In the genomic region with DNA sequence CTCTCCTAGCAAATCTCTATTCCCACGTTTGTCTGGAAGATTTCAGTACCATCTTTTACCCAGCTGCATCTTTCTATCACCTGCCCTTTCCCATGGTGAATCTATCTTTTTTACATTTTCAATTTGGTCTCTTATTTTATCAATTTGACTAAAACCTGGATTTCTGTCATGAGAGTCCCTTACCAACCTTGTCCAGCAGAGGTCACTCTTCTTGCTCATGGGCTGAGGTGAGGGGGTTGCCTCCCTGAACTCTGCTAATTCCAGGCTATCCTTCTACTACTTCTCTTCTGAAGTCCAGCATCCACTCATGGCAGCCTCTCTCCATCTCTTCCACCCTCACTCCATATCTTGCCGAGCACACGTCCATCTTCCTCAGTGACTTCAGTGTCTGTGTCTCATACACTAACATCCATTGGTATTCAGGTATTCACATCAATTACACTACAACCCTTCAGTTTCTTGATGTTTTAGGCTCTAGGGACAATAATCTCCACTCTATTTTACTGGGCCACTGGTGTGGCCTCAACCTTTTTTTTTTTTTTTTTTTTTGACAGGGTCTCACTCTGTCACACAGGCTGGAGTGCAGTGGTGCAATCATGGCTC, we compare ENCODE assay signal across 8 cellular contexts. TPM values are rescaled to one million over a fixed set of nuclear protein-coding genes. Genes with fewer than 3 reads are reported as not detected.
DNase-seq lines count a peak whose midpoint lies in the region; ATAC-seq and TF ChIP-seq lines count a peak whose summit lies in the region.

No MANE protein-coding gene starts in this region.

- H3K36me3 Mint-ChIP-seq in GM23338 (ENCODE audit: low read depth) = no peaks in the 10 kb centered on the region

- H3K27me3 ChIP-seq in GM23338 (ENCODE audit: insufficient read depth) = no peaks in the 10 kb centered on the region
- H3K27me3 ChIP-seq in adrenal gland = no peaks in the 10 kb centered on the region
- no peaks in the 10 kb centered on the region for H3K27me3 ChIP-seq in testis

- peak overlapping the region; percentile 75 for H2AFZ ChIP-seq in GM23338

- peak; percentile 85 for ATAC-seq in GM23338

- H3K9me3 ChIP-seq in adrenal gland (replicated peaks in 1 of 3) (no peaks in the 10 kb centered on the region), testis (no peaks in the 10 kb centered on the region)

- H3K9me2 ChIP-seq in GM23338 (ENCODE audit: insufficient read depth) = peaks cover 13% of the 10 kb centered on the region

- DNase-seq in NCI-H510A treated with DMSO at 0.1 percent for 48 hours (lab: John Stamatoyannopoulos, UW) (peak; percentile 15), NCI-H510A (lab: John Stamatoyannopoulos, UW) (no peak), GM23338 (ENCODE audit: low spot score) (peak; percentile 82), NCI-H460 (ENCODE audit: extremely low read depth, low read depth) (peak; percentile 27), adrenal gland (peak; percentile 27 to 65 (median 39)), kidney tubule cell (ENCODE audit: low spot score) (peak; percentile 52), testis (peak; percentile 49), cardiac septum (ENCODE audit: low spot score) (no peak)

- no peaks in the 10 kb centered on the region; the same call in 2 of the 3 replicates for H3K9me3 Mint-ChIP-seq in GM23338

- H3K27ac ChIP-seq in GM23338 (ENCODE audit: low read depth) = no peak overlapping the region
- H3K27ac ChIP-seq in adrenal gland = no peak overlapping the region
- H3K27ac ChIP-seq in testis = no peak overlapping the region

- no peak overlapping the region for H3K27ac Mint-ChIP-seq in GM23338

- TF ChIP-seq CTCF in GM23338 (conservative IDR thresholded peaks at IDR 0.05; ENCODE audit: low read depth in 2 of 2) = peak; percentile 90 to 92
- peak; percentile 52 to 70 (median 62) for TF ChIP-seq CTCF in adrenal gland (IDR thresholded peaks at IDR 0.05)
- peak in 2 of 3 experiments; percentile 57 to 62 for TF ChIP-seq CTCF in testis (IDR thresholded peaks at IDR 0.05)

- no peak overlapping the region for H3K4me3 Mint-ChIP-seq in GM23338

- no peak overlapping the region for H3K4me2 ChIP-seq in GM23338

- intact Hi-C loops in adrenal gland (cut with DNase I) (loop anchor here in 1 of 2 donors (10.0 kb wide), 1 partner anchor 958 kb away; no protein-coding TSS in a partner anchor), testis (cut with DNase I; ENCODE audit: low total_unique reads) (no loop called here), cardiac septum (cut with DNase I) (no loop called here)

- H3K27me3 Mint-ChIP-seq in GM23338 (ENCODE audit: insufficient read depth, low read depth, poor library complexity) = peaks cover 6% of the 10 kb centered on the region

- H3K4me3 ChIP-seq in GM23338 (no peak overlapping the region), adrenal gland (no peak overlapping the region), testis (no peak overlapping the region)

- no peaks in the 10 kb centered on the region for H3K36me3 ChIP-seq in GM23338 (ENCODE audit: insufficient read depth)
- no peaks in the 10 kb centered on the region for H3K36me3 ChIP-seq in adrenal gland (replicated peaks in 1 of 2)
- no peaks in the 10 kb centered on the region for H3K36me3 ChIP-seq in testis (ENCODE audit: low read depth, missing control alignments)

- no peaks in the 10 kb centered on the region for H3F3A ChIP-seq in GM23338 (replicated peaks; ENCODE audit: low read depth)

- WGBS in adrenal gland, 4 donors = 51 to 60% (median 57%) methylated on average over 3 of the region's 3 CpGs
- 80 to 83% methylated on average over 3 of the region's 3 CpGs for WGBS in testis, 2 donors

- no peaks in the 10 kb centered on the region for H4K20me1 ChIP-seq in GM23338 (replicated peaks; ENCODE audit: insufficient read depth)

- TF ChIP-seq POLR2A in adrenal gland (IDR thresholded peaks at IDR 0.05) (no peak), testis (IDR thresholded peaks at IDR 0.05) (no peak)

- H3K4me1 ChIP-seq in GM23338 (ENCODE audit: insufficient read depth) = no peaks in the 10 kb centered on the region
- peaks cover 0 to 3% of the 10 kb centered on the region in 2 donors for H3K4me1 ChIP-seq in adrenal gland (replicated peaks in 1 of 2)
- H3K4me1 ChIP-seq in testis = no peaks in the 10 kb centered on the region

- H3K4me1 Mint-ChIP-seq in GM23338 = peaks cover 11% of the 10 kb centered on the region

- no peaks in the 10 kb centered on the region for H3K79me2 ChIP-seq in GM23338 (replicated peaks; ENCODE audit: insufficient read depth)

TF ChIP-seq in GM23338, 12 proteins besides CTCF, POLR2A, EP300 and RAD21:
- TF ChIP-seq STAT1 (IDR thresholded peaks at IDR 0.05; ENCODE audit: unreplicated experiment) = peak; percentile 46
- no peak for TF ChIP-seq ZNF114 (CRISPR knock-in tag; IDR thresholded peaks at IDR 0.05)
TF ChIP-seq in GM23338: peak in this region for 1.

RNA-seq across cellular contexts. Expression of a gene that starts 17.8 kb away (rescaled TPM):
- total RNA-seq in GM23338 (2014; rRNA removed; shearing (Covaris generic)) = 33.1 and 34.1 TPM in 2 replicates
- 19.9 and 20.3 TPM in 2 replicates for polyA plus RNA-seq in GM23338 (2016; fragmentation: Nextera tagmentation; extraction: Ambion mirVana)
- total RNA-seq in NCI-H460 (2014; rRNA removed; shearing (Covaris generic)) = 4.1 and 5.5 TPM in 2 replicates
- polyA plus RNA-seq in NCI-H460 (2014; cell fraction: nucleus; rRNA removed) = 9.1 and 24.4 TPM in 2 replicates
- 10 to 100 TPM; 16.5 to 37.1 (median 27.3) TPM for total RNA-seq in adrenal gland
- polyA plus RNA-seq in adrenal gland = 10 to 100 TPM in 2 of 3 donors, 1 to 10 TPM in 1; 8.0 to 16.8 (median 14.0) TPM
- total RNA-seq in testis = 10 to 100 TPM; 37.5 to 46.8 TPM
- polyA plus RNA-seq in testis (ENCODE audit: insufficient read depth, low read depth, low replicate concordance) = 13.9 TPM
- total RNA-seq in cardiac septum = 28.3 TPM

Comparison
In these comparisons a context has a peak if more than half of its experiments do, and no peak if none do; other contexts are left out.
1. DNase-seq: peak in NCI-H510A treated with DMSO at 0.1 percent for 48 hours (single experiment), GM23338 (single experiment), NCI-H460 (single experiment), adrenal gland (7 of 7), kidney tubule cell (single experiment) and testis (single experiment); none in NCI-H510A (single experiment) and cardiac septum (single experiment).
2. Peak in every context shown above with its lines, with median percentiles within 50 percentile points of each other: CTCF ChIP-seq.